8 cellular contexts compared by ENCODE assay signal in genomic region chr9:136117291-136118060, GRCh38. TPM values are rescaled to one million over a fixed set of nuclear protein-coding genes. Genes with fewer than 3 reads are reported as not detected.
DNase-seq lines count a peak whose midpoint lies in the region; ATAC-seq, FAIRE-seq and TF ChIP-seq lines count a peak whose summit lies in the region.

No MANE protein-coding gene starts in this region.

- no peak for TF ChIP-seq CTCF in epithelial cell of esophagus (IDR thresholded peaks at IDR 0.05; ENCODE audit: insufficient read depth, low read depth, low read length, missing control alignments)
- no peak for TF ChIP-seq CTCF in neural crest cell (conservative IDR thresholded peaks at IDR 0.05)

- peak; percentile 87 for FAIRE-seq in GM12892 (lab: Jason Lieb, UNC)

- H3K4me3 Mint-ChIP-seq in neural crest cell = peak overlapping the region; percentile 88

- H3K36me3 ChIP-seq in SJCRH30 = no peaks in the 10 kb centered on the region

- H3K27me3 ChIP-seq in SJCRH30 = no peaks in the 10 kb centered on the region

- peak overlapping the region; percentile 71 for H3K4me3 ChIP-seq in SJCRH30
- H3K4me3 ChIP-seq in epithelial cell of esophagus (ENCODE audit: low read length) = peak overlapping the region; percentile 59

- H3K9me3 Mint-ChIP-seq in neural crest cell = no peaks in the 10 kb centered on the region

- peaks cover 13% of the 10 kb centered on the region for H3K4me1 ChIP-seq in SJCRH30

- no peaks in the 10 kb centered on the region for H3K9me3 ChIP-seq in SJCRH30 (replicated peaks)

- H3K27me3 Mint-ChIP-seq in neural crest cell (ENCODE audit: low read depth) = no peaks in the 10 kb centered on the region

- DNase-seq in GM12892 (ENCODE audit: insufficient read length) (no peak), SJCRH30 (peak in 1 of 2 experiments; percentile 16), epithelial cell of esophagus (ENCODE audit: low read depth) (no peak), neural crest cell (ENCODE audit: low read depth, low spot score) (no peak), amniotic stem cell (lab: John Stamatoyannopoulos, UW) (no peak), Kasumi-1 (lab: John Stamatoyannopoulos, UW) (no peak)

- peak; percentile 57 for TF ChIP-seq POLR2A in GM12892 (IDR thresholded peaks at IDR 0.05; ENCODE audit: low read depth, low read length)

- H3K36me3 Mint-ChIP-seq in neural crest cell (ENCODE audit: low read depth) = no peaks in the 10 kb centered on the region

- peak overlapping the region; percentile 33; the same call in 1 of the 2 replicates for H3K27ac ChIP-seq in SJCRH30

- H3K27ac Mint-ChIP-seq in neural crest cell (ENCODE audit: unreplicated experiment) = no peak overlapping the region

- ATAC-seq in HG02678 (IDR thresholded peaks at IDR 0.05; ENCODE audit: unreplicated experiment) (peak; percentile 1), HG02870 (IDR thresholded peaks at IDR 0.05; ENCODE audit: unreplicated experiment) (no peak)

- H3K4me1 Mint-ChIP-seq in neural crest cell = no peaks in the 10 kb centered on the region

RNA-seq across cellular contexts. Expression of gene TMEM250, which starts 1.2 kb away (rescaled TPM):
- 6.3 TPM for polyA plus RNA-seq in GM12892 (2012; ENCODE audit: missing spikeins)
- 31.8 and 34.0 TPM in 2 replicates for total RNA-seq in SJCRH30 (2014; rRNA removed; shearing (Covaris generic))
- 37.4 and 39.0 TPM in 2 replicates for total RNA-seq in neural crest cell

RNA-seq across cellular contexts. Expression of gene NACC2, which starts 22.4 kb away (rescaled TPM):
- 0.04 TPM for polyA plus RNA-seq in GM12892 (2012; ENCODE audit: missing spikeins)
- total RNA-seq in SJCRH30 (2014; rRNA removed; shearing (Covaris generic)) = 3.6 and 4.4 TPM in 2 replicates
- 8.1 and 8.6 TPM in 2 replicates for total RNA-seq in neural crest cell
